ENCODE assay signal across 21 cellular contexts in genomic region chr1:38528600-38528999, GRCh38.
DNase-seq lines count a peak whose midpoint lies in the region; ATAC-seq and TF ChIP-seq lines count a peak whose summit lies in the region.
"Had no signal": no experiment of that assay in that cellular context is flagged by ENCODE, and none has a peak within 500 bp of the region (broad histone marks: within the 10 kb centered on the region; RNA-seq: fewer than 3 reads in every experiment).

No MANE protein-coding gene starts in this region.

- peak overlapping the region; percentile 21 for H3K27ac Mint-ChIP-seq in activated CD4-positive, alpha-beta T cell treated with anti-CD3 and anti-CD28 coated beads, Interleukin-2, amount 10 ng/mL, durations not matched to agents 7 days and 5 days
- H3K27ac Mint-ChIP-seq in IgD-negative memory B cell (peak overlapping the region in 2 of 3 donors; percentile 68 to 77), Caco-2 (ENCODE audit: unreplicated experiment) (no peak overlapping the region)

- no TSS peak for BruUV-seq in Caco-2 (replicated peaks; lab: Mats Ljungman, UMichigan)

- POLR2A ChIA-PET in activated CD4-positive, alpha-beta T cell treated with anti-CD3 and anti-CD28 coated beads, Interleukin-2, amount 10 ng/mL, durations not matched to agents 7 days and 5 days (lab: Charles Lee) = interaction anchor here (0.6 kb wide), 1 partner anchor 30 kb away, joined by 8 read pairs; no protein-coding TSS in a partner anchor
- POLR2A ChIA-PET in Caco-2 (lab: Charles Lee) = no interaction called here

- CTCF ChIA-PET in activated CD4-positive, alpha-beta T cell treated with anti-CD3 and anti-CD28 coated beads, Interleukin-2, amount 10 ng/mL, durations not matched to agents 7 days and 5 days (lab: Charles Lee) = interaction anchor here (1.0 to 2.5 kb wide), 3 partner anchors 13 to 30 kb away, joined by 3 to 8 read pairs (median 8); no protein-coding TSS in a partner anchor
- CTCF ChIA-PET in Caco-2 (lab: Charles Lee) = no interaction called here

- H3K27me3 ChIP-seq in upper lobe of right lung (peaks cover 13% of the 10 kb centered on the region), Caco-2 (replicated peaks; ENCODE audit: control insufficient read depth, insufficient read depth, low read length) (no peaks in the 10 kb centered on the region)

- H3K4me1 Mint-ChIP-seq in activated CD4-positive, alpha-beta T cell treated with anti-CD3 and anti-CD28 coated beads, Interleukin-2, amount 10 ng/mL, durations not matched to agents 7 days and 5 days = peaks cover 19% of the 10 kb centered on the region
- H3K4me1 Mint-ChIP-seq in IgD-negative memory B cell (peaks cover 12 to 16% (median 14%) of the 10 kb centered on the region in 3 donors), Caco-2 (ENCODE audit: low read depth, unreplicated experiment) (no peaks in the 10 kb centered on the region)

- no peak overlapping the region for H3K4me3 Mint-ChIP-seq in activated CD4-positive, alpha-beta T cell treated with anti-CD3 and anti-CD28 coated beads, Interleukin-2, amount 10 ng/mL, durations not matched to agents 7 days and 5 days
- no peak overlapping the region for H3K4me3 Mint-ChIP-seq in IgD-negative memory B cell
- no peak overlapping the region for H3K4me3 Mint-ChIP-seq in Caco-2 (ENCODE audit: unreplicated experiment)
- H3K4me3 Mint-ChIP-seq: CD4-positive, CD25-positive, alpha-beta regulatory T cell had no signal

- H3K36me3 ChIP-seq in upper lobe of right lung = no peaks in the 10 kb centered on the region
- H3K36me3 ChIP-seq in Caco-2 (ENCODE audit: control insufficient read depth, insufficient read depth, low read length) = no peaks in the 10 kb centered on the region

- H3K9me3 ChIP-seq in upper lobe of right lung (no peaks in the 10 kb centered on the region), Caco-2 (no peaks in the 10 kb centered on the region)
- H3K9me3 ChIP-seq: A549, SK-N-SH had no signal

- peaks cover 9% of the 10 kb centered on the region for H3K9me3 Mint-ChIP-seq in activated CD4-positive, alpha-beta T cell treated with anti-CD3 and anti-CD28 coated beads, Interleukin-2, amount 10 ng/mL, durations not matched to agents 7 days and 5 days
- no peaks in the 10 kb centered on the region for H3K9me3 Mint-ChIP-seq in IgD-negative memory B cell
- no peaks in the 10 kb centered on the region for H3K9me3 Mint-ChIP-seq in Caco-2 (ENCODE audit: unreplicated experiment)

- peaks cover 8% of the 10 kb centered on the region for H3K27me3 Mint-ChIP-seq in activated CD4-positive, alpha-beta T cell treated with anti-CD3 and anti-CD28 coated beads, Interleukin-2, amount 10 ng/mL, durations not matched to agents 7 days and 5 days
- peaks cover 5% of the 10 kb centered on the region for H3K27me3 Mint-ChIP-seq in IgD-negative memory B cell
- peaks cover 12% of the 10 kb centered on the region for H3K27me3 Mint-ChIP-seq in Caco-2 (ENCODE audit: insufficient read depth, unreplicated experiment)

- DNase-seq in activated CD4-positive, alpha-beta T cell treated with anti-CD3 and anti-CD28 coated beads, Interleukin-2, amount 10 ng/mL, durations not matched to agents 7 days and 5 days = no peak
- DNase-seq in activated CD4-positive, alpha-beta T cell treated with anti-CD3 and anti-CD28 coated beads for 48 hours = no peak
- DNase-seq in epithelial cell of esophagus (ENCODE audit: low read depth) (no peak), upper lobe of right lung (no peak), Caco-2 (no peak)
- DNase-seq: CD4-positive, CD25-positive, alpha-beta regulatory T cell; EL; GF-D8; IMR-90; Karpas-422; NCI-H1694 treated with DMSO at 0.1 percent for 48 hours; NCI-H2081 treated with DMSO at 0.1 percent for 48 hours; NCI-H2171 treated with DMSO at 0.1 percent for 48 hours; NCI-H524 treated with DMSO at 0.1 percent for 48 hours; NCI-H82; SIG-M5; SK-N-SH had no signal

- no peak overlapping the region for H3K27ac ChIP-seq in upper lobe of right lung
- H3K27ac ChIP-seq: A549 had no signal

- H3K4me1 ChIP-seq in upper lobe of right lung (peaks cover 3% of the 10 kb centered on the region), Caco-2 (no peaks in the 10 kb centered on the region)
- H3K4me1 ChIP-seq: A549 had no signal

- peak; percentile 84 for ATAC-seq in upper lobe of right lung
- no peak for ATAC-seq in GM21360 (IDR thresholded peaks at IDR 0.05; ENCODE audit: unreplicated experiment)
- ATAC-seq: A549, Panc1 had no signal

- peaks cover 5% of the 10 kb centered on the region for H3K36me3 Mint-ChIP-seq in activated CD4-positive, alpha-beta T cell treated with anti-CD3 and anti-CD28 coated beads, Interleukin-2, amount 10 ng/mL, durations not matched to agents 7 days and 5 days (ENCODE audit: low read depth)
- H3K36me3 Mint-ChIP-seq in IgD-negative memory B cell = no peaks in the 10 kb centered on the region
- no peaks in the 10 kb centered on the region for H3K36me3 Mint-ChIP-seq in Caco-2 (ENCODE audit: insufficient read depth, unreplicated experiment)
- H3K36me3 Mint-ChIP-seq: CD4-positive, CD25-positive, alpha-beta regulatory T cell had no signal

- H3K4me3 ChIP-seq in epithelial cell of esophagus (ENCODE audit: low read length) (no peak overlapping the region), upper lobe of right lung (no peak overlapping the region), Caco-2 (ENCODE audit: low read depth, low read length) (no peak overlapping the region)
- H3K4me3 ChIP-seq: A549 had no signal

- peak; percentile 19 for TF ChIP-seq CTCF in epithelial cell of esophagus (IDR thresholded peaks at IDR 0.05; ENCODE audit: insufficient read depth, low read depth, low read length, missing control alignments)
- peak; percentile 18 for TF ChIP-seq CTCF in upper lobe of right lung (IDR thresholded peaks at IDR 0.05)
- no peak for TF ChIP-seq CTCF in Caco-2 (IDR thresholded peaks at IDR 0.05; ENCODE audit: insufficient read depth in 1 of 2, low read depth in 1 of 2, low read length in 1 of 2, severe bottlenecking in 1 of 2, unreplicated experiment in 1 of 2)

- intact Hi-C loops in upper lobe of right lung (cut with DNase I) = no loop called here
- intact Hi-C loops in Caco-2 (cut with micrococcal nuclease; ENCODE audit: unreplicated experiment) = no loop called here

Comparison
In these comparisons a context has a peak if more than half of its experiments do, and no peak if none do; other contexts are left out.
1. CTCF ChIP-seq: peak in epithelial cell of esophagus (single experiment) and upper lobe of right lung (single experiment); none in Caco-2 (0 of 2).